In genomic region chr7:1992554-1992953, GRCh38 we compare ENCODE assay signal across 17 cellular contexts.
DNase-seq lines count a peak whose midpoint lies in the region; ATAC-seq and TF ChIP-seq lines count a peak whose summit lies in the region.
"Had no signal": no experiment of that assay in that cellular context is flagged by ENCODE, and none has a peak within 500 bp of the region (broad histone marks: within the 10 kb centered on the region; RNA-seq: fewer than 3 reads in every experiment).

No MANE protein-coding gene starts in this region.

- DNase-seq in CD8-positive, alpha-beta memory T cell: no peak
- peak; percentile 57 to 85 for DNase-seq in SHP77 (lab: John Stamatoyannopoulos, UW)
- DNase-seq in foreskin keratinocyte: peak in 1 of 2 donors; percentile 20
- no peak for DNase-seq in stimulated activated CD4-positive, alpha-beta T cell treated with anti-CD3 and anti-CD28 coated beads, Interleukin-12 subunit alpha, Interleukin-12 subunit beta, amount 100 ng/mL, for 4 hours
- no peak for DNase-seq in activated CD4-positive, alpha-beta T cell treated with anti-CD3 and anti-CD28 coated beads, Interleukin-2, amount 10 ng/mL, durations not matched to agents 24 days and 14 days
- DNase-seq: BE2C, DMS153, MG63, NCI-H187 treated with DMSO at 0.1 percent for 48 hours, NCI-H774 had no signal

- peak overlapping the region in 5 of 8 donors; percentile 23 to 88 (median 35) for H3K27ac Mint-ChIP-seq in CD8-positive, alpha-beta memory T cell
- no peak overlapping the region for H3K27ac Mint-ChIP-seq in activated CD4-positive, alpha-beta T cell treated with anti-CD3 and anti-CD28 coated beads, Interleukin-2, amount 10 ng/mL, durations not matched to agents 24 days and 14 days

- peak; percentile 54 for ATAC-seq in foreskin keratinocyte
- ATAC-seq in activated CD4-positive, CD25-positive, alpha-beta regulatory T cell treated with anti-CD3 and anti-CD28 coated beads, Interleukin-2, amount 50 U/mL, for 24 hours: no peak
- ATAC-seq: HepG2 had no signal

- peak overlapping the region; percentile 26; the same call in 1 of the 2 replicates for H3K27ac ChIP-seq in BLaER1
- H3K27ac ChIP-seq in CD8-positive, alpha-beta memory T cell (ENCODE audit: low read depth, low read length): no peak overlapping the region
- H3K27ac ChIP-seq in foreskin keratinocyte: no peak overlapping the region
- H3K27ac ChIP-seq: KMS-11, RWPE1, SK-N-MC had no signal

- peaks cover 4 to 15% (median 5%) of the 10 kb centered on the region in 3 donors for H3K4me1 Mint-ChIP-seq in CD8-positive, alpha-beta memory T cell
- H3K4me1 Mint-ChIP-seq in activated CD4-positive, alpha-beta T cell treated with anti-CD3 and anti-CD28 coated beads, Interleukin-2, amount 10 ng/mL, durations not matched to agents 24 days and 14 days: peaks cover 3% of the 10 kb centered on the region

- peaks cover 36% of the 10 kb centered on the region for H3K36me3 ChIP-seq in BLaER1
- H3K36me3 ChIP-seq in CD8-positive, alpha-beta memory T cell (ENCODE audit: insufficient read depth, low read length): no peaks in the 10 kb centered on the region
- H3K36me3 ChIP-seq: HAP-1, MG63 had no signal

- POLR2A ChIA-PET in CD8-positive, alpha-beta memory T cell (lab: Charles Lee): no interaction called here

- peak overlapping the region; percentile 91 for H3K4me2 ChIP-seq in BLaER1
- H3K4me2 ChIP-seq: KMS-11 had no signal

- H3K4me3 ChIP-seq in BLaER1: no peak overlapping the region
- no peak overlapping the region for H3K4me3 ChIP-seq in CD8-positive, alpha-beta memory T cell (ENCODE audit: low read length)
- H3K4me3 ChIP-seq: HAP-1, MG63, SK-N-MC had no signal

- H4K20me1 ChIP-seq in BLaER1: peaks cover 88% of the 10 kb centered on the region

- TF ChIP-seq CTCF in foreskin keratinocyte (conservative IDR thresholded peaks at IDR 0.05): no peak

- H3K4me3 Mint-ChIP-seq in CD8-positive, alpha-beta memory T cell: no peak overlapping the region
- no peak overlapping the region for H3K4me3 Mint-ChIP-seq in activated CD4-positive, alpha-beta T cell treated with anti-CD3 and anti-CD28 coated beads, Interleukin-2, amount 10 ng/mL, durations not matched to agents 24 days and 14 days

- CTCF ChIA-PET in CD8-positive, alpha-beta memory T cell (lab: Charles Lee): no interaction called here

- H3K36me3 Mint-ChIP-seq in CD8-positive, alpha-beta memory T cell: no peaks in the 10 kb centered on the region
- peaks cover 2% of the 10 kb centered on the region for H3K36me3 Mint-ChIP-seq in activated CD4-positive, alpha-beta T cell treated with anti-CD3 and anti-CD28 coated beads, Interleukin-2, amount 10 ng/mL, durations not matched to agents 24 days and 14 days (ENCODE audit: low read depth)

- H3K9me3 ChIP-seq in BLaER1: no peaks in the 10 kb centered on the region
- H3K9me3 ChIP-seq in CD8-positive, alpha-beta memory T cell (ENCODE audit: low read length): no peaks in the 10 kb centered on the region
- H3K9me3 ChIP-seq: BE2C, HAP-1, MG63 had no signal

- intact Hi-C loops in activated CD4-positive, alpha-beta T cell treated with anti-CD3 and anti-CD28 coated beads, Interleukin-2, amount 10 ng/mL, durations not matched to agents 24 days and 14 days (cut with micrococcal nuclease): no loop called here

- peaks cover 85% of the 10 kb centered on the region for H3K4me1 ChIP-seq in BLaER1
- H3K4me1 ChIP-seq in CD8-positive, alpha-beta memory T cell (ENCODE audit: insufficient read depth, low read length): peaks cover 10% of the 10 kb centered on the region
- H3K4me1 ChIP-seq in foreskin keratinocyte: no peaks in the 10 kb centered on the region
- H3K4me1 ChIP-seq: HAP-1 had no signal

- H3K27me3 ChIP-seq in BLaER1 (no peaks in the 10 kb centered on the region), foreskin keratinocyte (no peaks in the 10 kb centered on the region)
- H3K27me3 ChIP-seq in CD8-positive, alpha-beta memory T cell (ENCODE audit: insufficient read depth, low read length, poor library complexity, severe bottlenecking): no peaks in the 10 kb centered on the region
- H3K27me3 ChIP-seq: BE2C, MG63 had no signal

- no peaks in the 10 kb centered on the region for H3K9me3 Mint-ChIP-seq in CD8-positive, alpha-beta memory T cell
- H3K9me3 Mint-ChIP-seq in activated CD4-positive, alpha-beta T cell treated with anti-CD3 and anti-CD28 coated beads, Interleukin-2, amount 10 ng/mL, durations not matched to agents 24 days and 14 days: no peaks in the 10 kb centered on the region

- no peak overlapping the region for H3K9ac ChIP-seq in BLaER1
- H3K9ac ChIP-seq: KMS-11 had no signal

- no peaks in the 10 kb centered on the region for H3K27me3 Mint-ChIP-seq in CD8-positive, alpha-beta memory T cell
- no peaks in the 10 kb centered on the region for H3K27me3 Mint-ChIP-seq in activated CD4-positive, alpha-beta T cell treated with anti-CD3 and anti-CD28 coated beads, Interleukin-2, amount 10 ng/mL, durations not matched to agents 24 days and 14 days

Comparison
In these comparisons a context has a peak if more than half of its experiments do, and no peak if none do; other contexts are left out.
1. DNase-seq: peak in SHP77 (2 of 2); none in CD8-positive, alpha-beta memory T cell (0 of 5), stimulated activated CD4-positive, alpha-beta T cell treated with anti-CD3 and anti-CD28 coated beads, Interleukin-12 subunit alpha, Interleukin-12 subunit beta, amount 100 ng/mL, for 4 hours (single experiment) and activated CD4-positive, alpha-beta T cell treated with anti-CD3 and anti-CD28 coated beads, Interleukin-2, amount 10 ng/mL, durations not matched to agents 24 days and 14 days (single experiment).